ENCODE assay signal across 23 cellular contexts in genomic region chr17:41844971-41845370, GRCh38. TPM values are rescaled to one million over a fixed set of nuclear protein-coding genes. Genes with fewer than 3 reads are reported as not detected.
DNase-seq lines count a peak whose midpoint lies in the region; ATAC-seq, FAIRE-seq and TF ChIP-seq lines count a peak whose summit lies in the region.
"Had no signal": no experiment of that assay in that cellular context is flagged by ENCODE, and none has a peak within 500 bp of the region (broad histone marks: within the 10 kb centered on the region; RNA-seq: fewer than 3 reads in every experiment).

No MANE protein-coding gene starts in this region.

- no peaks in the 10 kb centered on the region for H3K36me3 ChIP-seq in bronchial epithelial cell (ENCODE audit: control insufficient read depth, insufficient read depth, low read length)
- H3K36me3 ChIP-seq: HAP-1 had no signal

- ATAC-seq in GM18870 (IDR thresholded peaks at IDR 0.05; ENCODE audit: unreplicated experiment) = no peak
- ATAC-seq: GM23338 had no signal

- no peaks in the 10 kb centered on the region for H3K9me3 Mint-ChIP-seq in activated T-helper 2 cell treated with anti-CD3 and anti-CD28 coated beads, Interferon-gamma antibody, Interleukin-2, Interleukin-4, amounts not matched to agents 10 μg/mL and 5 μg/mL and 100 μg/mL, durations not matched to agents 14 hours and 24 hours and 36 hours
- H3K9me3 Mint-ChIP-seq: CD4-positive, alpha-beta memory T cell; GM23338 had no signal

- no peak overlapping the region for H3K4me3 ChIP-seq in bronchial epithelial cell (ENCODE audit: low read depth, low read length)
- H3K4me3 ChIP-seq: BLaER1 treated with 17β-estradiol and CSF1 and Interleukin-3, amounts not matched to agents 10 nM and 100 nM; GM23338; HAP-1; SK-N-MC had no signal

- DNase-seq in HCEC 1CT = peak; percentile 39
- peak; percentile 50 for DNase-seq in RPMI7951 (ENCODE audit: low read depth)
- peak; percentile 46 for DNase-seq in bronchial epithelial cell (ENCODE audit: low read depth)
- no peak for DNase-seq in NCI-H187 treated with DMSO at 0.1 percent for 48 hours (lab: John Stamatoyannopoulos, UW)
- no peak for DNase-seq in NCI-H2196 treated with DMSO at 0.1 percent for 48 hours (lab: John Stamatoyannopoulos, UW; ENCODE audit: unreplicated experiment)
- DNase-seq in activated T-helper 2 cell treated with anti-CD3 and anti-CD28 coated beads, Interferon-gamma antibody, Interleukin-2, Interleukin-4, amounts not matched to agents 10 μg/mL and 5 μg/mL and 100 μg/mL, durations not matched to agents 14 hours and 24 hours and 36 hours (ENCODE audit: low spot score) = no peak
- DNase-seq: CD4-positive, alpha-beta memory T cell; DMS153; KG1; NCI-H1092 treated with DMSO at 0.1 percent for 48 hours; NCI-H1436 treated with DMSO at 0.1 percent for 48 hours; NCI-H2029; NCI-H524 treated with DMSO at 0.1 percent for 48 hours; NCI-H82; SHP77 treated with DMSO at 0.1 percent for 48 hours; SW 1271 had no signal

- intact Hi-C loops in activated T-helper 2 cell treated with anti-CD3 and anti-CD28 coated beads, Interferon-gamma antibody, Interleukin-2, Interleukin-4, amounts not matched to agents 10 μg/mL and 5 μg/mL and 100 μg/mL, durations not matched to agents 14 hours and 24 hours and 36 hours (cut with micrococcal nuclease) = no loop called here

- H3K27me3 ChIP-seq in bronchial epithelial cell (ENCODE audit: control insufficient read depth, insufficient read depth, low read length) = no peaks in the 10 kb centered on the region
- H3K27me3 ChIP-seq: BLaER1 treated with 17β-estradiol and CSF1 and Interleukin-3, amounts not matched to agents 10 nM and 100 nM had no signal

- no peak overlapping the region for H3K4me3 Mint-ChIP-seq in activated T-helper 2 cell treated with anti-CD3 and anti-CD28 coated beads, Interferon-gamma antibody, Interleukin-2, Interleukin-4, amounts not matched to agents 10 μg/mL and 5 μg/mL and 100 μg/mL, durations not matched to agents 14 hours and 24 hours and 36 hours (ENCODE audit: low read depth)
- H3K4me3 Mint-ChIP-seq: CD4-positive, alpha-beta memory T cell; GM23338 had no signal

- peaks cover 26% of the 10 kb centered on the region for H3K36me3 Mint-ChIP-seq in activated T-helper 2 cell treated with anti-CD3 and anti-CD28 coated beads, Interferon-gamma antibody, Interleukin-2, Interleukin-4, amounts not matched to agents 10 μg/mL and 5 μg/mL and 100 μg/mL, durations not matched to agents 14 hours and 24 hours and 36 hours (ENCODE audit: low read depth)

- H3K27ac Mint-ChIP-seq in activated T-helper 2 cell treated with anti-CD3 and anti-CD28 coated beads, Interferon-gamma antibody, Interleukin-2, Interleukin-4, amounts not matched to agents 10 μg/mL and 5 μg/mL and 100 μg/mL, durations not matched to agents 14 hours and 24 hours and 36 hours = no peak overlapping the region
- H3K27ac Mint-ChIP-seq: CD4-positive, alpha-beta memory T cell; GM23338 had no signal

- TF ChIP-seq CTCF in bronchial epithelial cell (IDR thresholded peaks at IDR 0.05; ENCODE audit: insufficient read depth, low read length, severe bottlenecking) = no peak

- peaks cover 8% of the 10 kb centered on the region for H3K4me1 Mint-ChIP-seq in activated T-helper 2 cell treated with anti-CD3 and anti-CD28 coated beads, Interferon-gamma antibody, Interleukin-2, Interleukin-4, amounts not matched to agents 10 μg/mL and 5 μg/mL and 100 μg/mL, durations not matched to agents 14 hours and 24 hours and 36 hours (ENCODE audit: low read depth)
- H3K4me1 Mint-ChIP-seq: GM23338 had no signal

- no peaks in the 10 kb centered on the region for H3K27me3 Mint-ChIP-seq in activated T-helper 2 cell treated with anti-CD3 and anti-CD28 coated beads, Interferon-gamma antibody, Interleukin-2, Interleukin-4, amounts not matched to agents 10 μg/mL and 5 μg/mL and 100 μg/mL, durations not matched to agents 14 hours and 24 hours and 36 hours (ENCODE audit: low read depth)
- H3K27me3 Mint-ChIP-seq: CD4-positive, alpha-beta memory T cell had no signal

- no peak for FAIRE-seq in bronchial epithelial cell (lab: Jason Lieb, UNC)
- FAIRE-seq: RCC 7860 had no signal

RNA-seq across cellular contexts. Expression of gene KLHL10, which starts 7.3 kb away (rescaled TPM):
- total RNA-seq in RPMI7951 (2014; rRNA removed; shearing (Covaris generic)) = not detected in 2 replicates
- total RNA-seq in bronchial epithelial cell = under 0.01 and 0.13 TPM in 2 replicates
- 0.16 and 0.23 TPM in 2 replicates for total RNA-seq in activated T-helper 2 cell treated with anti-CD3 and anti-CD28 coated beads, Interferon-gamma antibody, Interleukin-2, Interleukin-4, amounts not matched to agents 10 μg/mL and 5 μg/mL and 100 μg/mL, durations not matched to agents 14 hours and 24 hours and 36 hours
- total RNA-seq: CD4-positive, alpha-beta memory T cell; HT-29 had no signal

RNA-seq across cellular contexts. Expression of gene NT5C3B, which starts 8.9 kb away (rescaled TPM):
- 37.5 and 39.4 TPM in 2 replicates for total RNA-seq in RPMI7951 (2014; rRNA removed; shearing (Covaris generic))
- 81.2 and 124 TPM in 2 replicates for total RNA-seq in bronchial epithelial cell
- 59.9 and 62.0 TPM in 2 replicates for total RNA-seq in activated T-helper 2 cell treated with anti-CD3 and anti-CD28 coated beads, Interferon-gamma antibody, Interleukin-2, Interleukin-4, amounts not matched to agents 10 μg/mL and 5 μg/mL and 100 μg/mL, durations not matched to agents 14 hours and 24 hours and 36 hours

RNA-seq across cellular contexts. Expression of gene KLHL11, which starts 20.3 kb away (rescaled TPM):
- 11.8 and 18.3 TPM in 2 replicates for total RNA-seq in RPMI7951 (2014; rRNA removed; shearing (Covaris generic))
- 31.0 and 33.2 TPM in 2 replicates for total RNA-seq in bronchial epithelial cell
- total RNA-seq in activated T-helper 2 cell treated with anti-CD3 and anti-CD28 coated beads, Interferon-gamma antibody, Interleukin-2, Interleukin-4, amounts not matched to agents 10 μg/mL and 5 μg/mL and 100 μg/mL, durations not matched to agents 14 hours and 24 hours and 36 hours = 44.3 and 46.0 TPM in 2 replicates

RNA-seq across cellular contexts. Expression of gene FKBP10, which starts 32.2 kb away (rescaled TPM):
- 115 and 133 TPM in 2 replicates for total RNA-seq in RPMI7951 (2014; rRNA removed; shearing (Covaris generic))
- 64.1 and 81.6 TPM in 2 replicates for total RNA-seq in bronchial epithelial cell
- 1.3 and 1.4 TPM in 2 replicates for total RNA-seq in activated T-helper 2 cell treated with anti-CD3 and anti-CD28 coated beads, Interferon-gamma antibody, Interleukin-2, Interleukin-4, amounts not matched to agents 10 μg/mL and 5 μg/mL and 100 μg/mL, durations not matched to agents 14 hours and 24 hours and 36 hours
- total RNA-seq: CD4-positive, alpha-beta memory T cell had no signal

RNA-seq across cellular contexts. Expression of gene P3H4, which starts 33.2 kb away (rescaled TPM):
- total RNA-seq in RPMI7951 (2014; rRNA removed; shearing (Covaris generic)) = 36.0 and 40.6 TPM in 2 replicates
- total RNA-seq in bronchial epithelial cell = 32.1 and 47.1 TPM in 2 replicates
- total RNA-seq in activated T-helper 2 cell treated with anti-CD3 and anti-CD28 coated beads, Interferon-gamma antibody, Interleukin-2, Interleukin-4, amounts not matched to agents 10 μg/mL and 5 μg/mL and 100 μg/mL, durations not matched to agents 14 hours and 24 hours and 36 hours = 7.8 and 8.6 TPM in 2 replicates

Comparison
In these comparisons a context has a peak if more than half of its experiments do, and no peak if none do; other contexts are left out.
1. DNase-seq: peak in HCEC 1CT (single experiment), RPMI7951 (single experiment) and bronchial epithelial cell (single experiment); none in NCI-H187 treated with DMSO at 0.1 percent for 48 hours (single experiment), NCI-H2196 treated with DMSO at 0.1 percent for 48 hours (single experiment) and activated T-helper 2 cell treated with anti-CD3 and anti-CD28 coated beads, Interferon-gamma antibody, Interleukin-2, Interleukin-4, amounts not matched to agents 10 μg/mL and 5 μg/mL and 100 μg/mL, durations not matched to agents 14 hours and 24 hours and 36 hours (single experiment).